ENCODE assay signal across 17 cellular contexts in genomic region chr6:148648754-148649453, GRCh38.
A peak's percentile ranks its signal among the peaks of the same experiment; 100 is the strongest.
DNase-seq lines count a peak whose midpoint lies in the region; ATAC-seq, FAIRE-seq and TF ChIP-seq lines count a peak whose summit lies in the region.
"Had no signal": no experiment of that assay in that cellular context is flagged by ENCODE, and none has a peak within 500 bp of the region (broad histone marks: within the 10 kb centered on the region; RNA-seq: fewer than 3 reads in every experiment).

No MANE protein-coding gene starts in this region.

- peak overlapping the region; percentile 61 for H2BK120ac ChIP-seq in H1 (replicated peaks; ENCODE audit: low read depth, low read length)

- H3K4me2 ChIP-seq in H1 (ENCODE audit: insufficient read depth in 1 of 2, low read depth in 2 of 2, low read length in 2 of 2), result no peak overlapping the region
- H3K4me2 ChIP-seq in SK-N-SH, result no peak overlapping the region

- H3K4me3 ChIP-seq in H1 (ENCODE audit: extremely low read depth in 1 of 4, insufficient read depth in 2 of 4, low read depth in 3 of 4, low read length in 4 of 4), result no peak overlapping the region
- H3K4me3 ChIP-seq in SK-N-SH (ENCODE audit: low read depth in 2 of 2, low read length in 1 of 2), result no peak overlapping the region

- DNase-seq in NCI-H748 (lab: John Stamatoyannopoulos, UW; ENCODE audit: unreplicated experiment) (peak; percentile 7), NCI-H748 treated with DMSO at 0.1 percent for 48 hours (lab: John Stamatoyannopoulos, UW) (no peak), NOMO-1 treated with DMSO at 0.1 percent for 48 hours (lab: John Stamatoyannopoulos, UW; ENCODE audit: unreplicated experiment) (peak; percentile 66), H1 (ENCODE audit: low read depth in 1 of 2, low spot score in 2 of 2) (no peak), left colon (no peak), SK-N-SH (no peak)
- DNase-seq in stimulated activated naive B cell treated with anti-CD40 and anti-IgM and Interleukin-4, amounts not matched to agents 10 μg/mL and 1 μg/mL and 100 μg/mL, for 72 hours, result no peak
- DNase-seq: C1 segment of cervical spinal cord, COR-L47, DMS53, GOT3, NCI-H1092, NCI-H226, NCI-H526 treated with DMSO at 0.1 percent for 48 hours had no signal

- FAIRE-seq in H1 (lab: Jason Lieb, UNC), result no peak
- FAIRE-seq: GM19239 had no signal

- peak overlapping the region; percentile 60; the same call in 1 of the 2 replicates for H2BK12ac ChIP-seq in H1 (ENCODE audit: low read depth, low read length)

- H2BK5ac ChIP-seq in H1 (ENCODE audit: low read depth, low read length), result no peak overlapping the region

- no peak overlapping the region for H3K4me3 Mint-ChIP-seq in stimulated activated naive B cell treated with anti-CD40 and anti-IgM and Interleukin-4, amounts not matched to agents 10 μg/mL and 1 μg/mL and 100 μg/mL, for 72 hours

- no peaks in the 10 kb centered on the region for H3F3A ChIP-seq in SK-N-SH (replicated peaks; ENCODE audit: insufficient read depth)

- intact Hi-C loops in left colon (cut with DNase I, micrococcal nuclease), result no loop called here

- TF ChIP-seq POLR2A in H1 (IDR thresholded peaks at IDR 0.05; ENCODE audit: control extremely low read depth in 1 of 2, low read depth in 2 of 2, low read length in 2 of 2), result no peak

- H3K79me2 ChIP-seq in H1 (ENCODE audit: control insufficient read depth in 1 of 2, insufficient read depth in 2 of 2, low read length in 2 of 2) (no peaks in the 10 kb centered on the region), SK-N-SH (ENCODE audit: insufficient read depth) (no peaks in the 10 kb centered on the region)

- CTCF ChIA-PET in H1 (lab: Charles Lee; ENCODE audit: partially characterized antibody), result interaction anchor here (0.6 to 1.6 kb wide), 4 partner anchors 14 to 1924 kb away, joined by 3 to 4 read pairs (median 3); no protein-coding TSS in a partner anchor
- CTCF ChIA-PET in SK-N-SH (lab: Yijun Ruan, JAX), result no interaction called here

- no peak for ATAC-seq in stimulated activated naive B cell treated with anti-CD40 and anti-IgM and Interleukin-4, amounts not matched to agents 10 μg/mL and 1 μg/mL and 100 μg/mL, for 72 hours (replicated peaks)
- ATAC-seq in left colon, result no peak
- no peak for ATAC-seq in HG02678 (IDR thresholded peaks at IDR 0.05; ENCODE audit: unreplicated experiment)

- peaks cover 26 to 36% of the 10 kb centered on the region in 2 experiments for H3K9me3 ChIP-seq in H1 (ENCODE audit: insufficient read depth in 2 of 2, low read depth in 1 of 2, low read length in 1 of 2)
- H3K9me3 ChIP-seq in SK-N-SH, result peaks cover under 1% of the 10 kb centered on the region

- TF ChIP-seq CTCF in H1 (IDR thresholded peaks at IDR 0.05; ENCODE audit: control extremely low read depth in 1 of 3, insufficient read depth in 1 of 3, low read depth in 1 of 3, low read length in 3 of 3) (no peak), SK-N-SH (IDR thresholded peaks at IDR 0.05) (no peak)

- no peak overlapping the region for H3K4ac ChIP-seq in H1 (replicated peaks; ENCODE audit: insufficient read length, low read depth, low read length)

- H2AFZ ChIP-seq in H1 (ENCODE audit: low read length) (0 out of 2 replicates have a peak overlapping the region, but pooled peaks have one; percentile 40), SK-N-SH (ENCODE audit: low read depth) (no peak overlapping the region)

- H4K5ac ChIP-seq in H1 (ENCODE audit: insufficient read length, low read depth, low read length), result no peak overlapping the region

- no peak overlapping the region for H3K27ac ChIP-seq in H1 (ENCODE audit: low read depth, low read length)
- no peak overlapping the region for H3K27ac ChIP-seq in SK-N-SH (ENCODE audit: low read depth in 2 of 2, low read length in 1 of 2)
- H3K27ac ChIP-seq: 22Rv1 had no signal

- no peak overlapping the region for H2BK20ac ChIP-seq in H1 (ENCODE audit: low read length)

- H3K27ac Mint-ChIP-seq in stimulated activated naive B cell treated with anti-CD40 and anti-IgM and Interleukin-4, amounts not matched to agents 10 μg/mL and 1 μg/mL and 100 μg/mL, for 72 hours, result peak overlapping the region; percentile 9

- no peaks in the 10 kb centered on the region for H3K27me3 Mint-ChIP-seq in stimulated activated naive B cell treated with anti-CD40 and anti-IgM and Interleukin-4, amounts not matched to agents 10 μg/mL and 1 μg/mL and 100 μg/mL, for 72 hours

- no peaks in the 10 kb centered on the region for H3K9me2 ChIP-seq in SK-N-SH

- no peak overlapping the region for H3K9ac ChIP-seq in H1 (replicated peaks in 1 of 4; ENCODE audit: extremely low read depth in 1 of 4, low read depth in 3 of 4, low read length in 3 of 4)
- H3K9ac ChIP-seq in SK-N-SH, result no peak overlapping the region

- H3K56ac ChIP-seq in H1 (replicated peaks; ENCODE audit: insufficient read length, low read depth, low read length), result no peak overlapping the region

- 85% methylated on average over 4 of the region's 4 CpGs; no CpG with 5 or more reads in 1 of the 2 experiments for WGBS in H1 (ENCODE audit: extremely low coverage in 1 of 2, insufficient coverage in 1 of 2, insufficient read length in 1 of 2, insufficient replicate concordance in 2 of 2, low coverage in 1 of 2, low lambda C conversion rate in 2 of 2, missing lambda C conversion rate in 1 of 2), 2 experiments
- under 1% methylated on average over 4 of the region's 4 CpGs for WGBS in SK-N-SH (ENCODE audit: low lambda C conversion rate)

- no peak overlapping the region for H2BK15ac ChIP-seq in H1 (ENCODE audit: low read length)

- peaks cover 3 to 5% of the 10 kb centered on the region in 2 donors for H3K36me3 Mint-ChIP-seq in stimulated activated naive B cell treated with anti-CD40 and anti-IgM and Interleukin-4, amounts not matched to agents 10 μg/mL and 1 μg/mL and 100 μg/mL, for 72 hours

- no peak overlapping the region for H3K23ac ChIP-seq in H1 (ENCODE audit: insufficient read length)

- POLR2A ChIA-PET in H1 (lab: Charles Lee; ENCODE audit: partially characterized antibody), result no interaction called here
- POLR2A ChIA-PET in SK-N-SH (lab: Yijun Ruan, JAX), result no interaction called here

- H4K8ac ChIP-seq in H1 (ENCODE audit: extremely low read depth, insufficient read depth, low read length), result no peak overlapping the region

- H3K9me3 Mint-ChIP-seq in stimulated activated naive B cell treated with anti-CD40 and anti-IgM and Interleukin-4, amounts not matched to agents 10 μg/mL and 1 μg/mL and 100 μg/mL, for 72 hours, result peaks cover 5% of the 10 kb centered on the region in 2 donors

- no peaks in the 10 kb centered on the region for H3K27me3 ChIP-seq in H1 (replicated peaks in 1 of 4; ENCODE audit: control insufficient read depth in 3 of 4, extremely low read depth in 1 of 4, insufficient read depth in 3 of 4, low read length in 3 of 4)
- H3K27me3 ChIP-seq in SK-N-SH (ENCODE audit: insufficient read depth), result no peaks in the 10 kb centered on the region; the same call in 1 of the 2 replicates

- no peak overlapping the region for H3K14ac ChIP-seq in H1 (ENCODE audit: insufficient read length)

- H3K23me2 ChIP-seq in H1 (ENCODE audit: low read depth, low read length), result no peaks in the 10 kb centered on the region

- no peaks in the 10 kb centered on the region for H3K79me1 ChIP-seq in H1 (ENCODE audit: low read depth, low read length)

- no peak overlapping the region for H4K91ac ChIP-seq in H1 (replicated peaks; ENCODE audit: insufficient read length, low read length)

- H4K20me1 ChIP-seq in H1 (replicated peaks in 1 of 2; ENCODE audit: control insufficient read depth in 1 of 2, insufficient read depth in 2 of 2, low read length in 2 of 2) (no peaks in the 10 kb centered on the region), SK-N-SH (ENCODE audit: insufficient read depth) (no peaks in the 10 kb centered on the region)

- H2AK5ac ChIP-seq in H1 (ENCODE audit: low read depth, low read length), result no peak overlapping the region; the same call in 1 of the 2 replicates

- no peak for TF ChIP-seq EP300 in H1 (IDR thresholded peaks at IDR 0.05; ENCODE audit: borderline replicate concordance in 1 of 2, low read depth in 2 of 2, low read length in 2 of 2)
- no peak for TF ChIP-seq EP300 in SK-N-SH (IDR thresholded peaks at IDR 0.05; ENCODE audit: borderline replicate concordance in 1 of 2, low read depth in 1 of 2, low read length in 1 of 2)

- H3K4me1 ChIP-seq in H1 (replicated peaks in 1 of 4; ENCODE audit: control insufficient read depth in 3 of 4, insufficient read depth in 4 of 4, low read length in 3 of 4) (peaks cover 0 to 8% (median 1%) of the 10 kb centered on the region in 4 experiments; a peak in 2 of 7 replicates), SK-N-SH (ENCODE audit: control insufficient read depth in 1 of 2, insufficient read depth in 2 of 2, low read depth in 1 of 2, low read length in 1 of 2) (no peaks in the 10 kb centered on the region)

- H3K36me3 ChIP-seq in H1 (ENCODE audit: control insufficient read depth in 2 of 4, insufficient read depth in 4 of 4, low read length in 3 of 4) (peaks cover 0 to 4% (median 0%) of the 10 kb centered on the region in 4 experiments; a peak in 2 of 8 replicates), SK-N-SH (replicated peaks in 1 of 2; ENCODE audit: control insufficient read depth in 1 of 2, insufficient read depth in 2 of 2, low read length in 1 of 2) (no peaks in the 10 kb centered on the region)

- TF ChIP-seq RAD21 in H1 (IDR thresholded peaks at IDR 0.05 in 1 of 2, conservative IDR thresholded peaks at IDR 0.05 in 1 of 2; ENCODE audit: low read depth in 2 of 2, low read length in 2 of 2) (no peak), SK-N-SH (IDR thresholded peaks at IDR 0.05; ENCODE audit: low read length) (no peak)

- peaks cover 8 to 22% of the 10 kb centered on the region in 2 donors for H3K4me1 Mint-ChIP-seq in stimulated activated naive B cell treated with anti-CD40 and anti-IgM and Interleukin-4, amounts not matched to agents 10 μg/mL and 1 μg/mL and 100 μg/mL, for 72 hours

- no peak overlapping the region for H3K18ac ChIP-seq in H1 (ENCODE audit: extremely low read depth, low read length)

TF ChIP-seq in H1, 55 proteins besides CTCF, POLR2A, EP300 and RAD21:
- no peak for TF ChIP-seq SAP30 (IDR thresholded peaks at IDR 0.05; ENCODE audit: insufficient read depth, insufficient replicate concordance, low read length)

TF ChIP-seq in SK-N-SH, 30 proteins besides CTCF, POLR2A, EP300 and RAD21 (continues in another document):
- TF ChIP-seq NFIC (IDR thresholded peaks at IDR 0.05; ENCODE audit: borderline replicate concordance), result no peak
- no peak for TF ChIP-seq NRF1 (IDR thresholded peaks at IDR 0.05; ENCODE audit: low read depth, low read length)
- TF ChIP-seq RFX5 (IDR thresholded peaks at IDR 0.05; ENCODE audit: low read length), result no peak
- TF ChIP-seq JUND (IDR thresholded peaks at IDR 0.05), result no peak
- TF ChIP-seq SMC3 (IDR thresholded peaks at IDR 0.05; ENCODE audit: low read depth, low read length), result no peak
- TF ChIP-seq EZH2phosphoT487 (IDR thresholded peaks at IDR 0.05; ENCODE audit: borderline replicate concordance, low read depth), result no peak
- no peak for TF ChIP-seq TAF1 (IDR thresholded peaks at IDR 0.05; ENCODE audit: borderline replicate concordance, low read depth, low read length)
- TF ChIP-seq TCF12 (IDR thresholded peaks at IDR 0.05), result no peak
- TF ChIP-seq MAX (IDR thresholded peaks at IDR 0.05; ENCODE audit: low read depth), result no peak

Comparison
In these comparisons a context has a peak if more than half of its experiments do, and no peak if none do; other contexts are left out.
1. DNase-seq: peak in NCI-H748 (single experiment) and NOMO-1 treated with DMSO at 0.1 percent for 48 hours (single experiment); none in NCI-H748 treated with DMSO at 0.1 percent for 48 hours (single experiment), H1 (0 of 2), stimulated activated naive B cell treated with anti-CD40 and anti-IgM and Interleukin-4, amounts not matched to agents 10 μg/mL and 1 μg/mL and 100 μg/mL, for 72 hours (single experiment), left colon (0 of 2) and SK-N-SH (single experiment).